14 cellular contexts compared by ENCODE assay signal in the genomic region with DNA sequence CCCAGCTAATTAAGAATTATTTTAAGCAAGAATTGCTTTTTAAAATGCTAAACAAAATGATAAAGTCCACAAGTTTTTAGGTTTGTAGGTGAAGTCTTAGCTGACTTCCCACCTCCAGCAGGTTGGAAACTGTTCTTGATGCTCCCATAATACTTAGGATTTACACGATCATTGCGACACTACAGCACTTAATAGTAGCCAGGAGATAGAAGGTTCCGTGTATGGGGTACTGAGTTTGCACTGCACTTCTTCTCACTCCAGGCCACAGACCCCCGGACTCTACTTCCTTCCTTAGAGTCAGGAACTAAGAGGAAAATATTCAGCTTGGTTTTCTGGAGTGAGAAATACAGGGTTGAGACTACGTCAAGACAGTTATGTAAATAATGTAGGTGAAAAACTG. TPM values are rescaled to one million over a fixed set of nuclear protein-coding genes. Genes with fewer than 3 reads are reported as not detected.
DNase-seq lines count a peak whose midpoint lies in the region; ATAC-seq and TF ChIP-seq lines count a peak whose summit lies in the region.
"Had no signal": no experiment of that assay in that cellular context is flagged by ENCODE, and none has a peak within 500 bp of the region (broad histone marks: within the 10 kb centered on the region; RNA-seq: fewer than 3 reads in every experiment).

No MANE protein-coding gene starts in this region.

- H3K27me3 ChIP-seq in ascending aorta (no peaks in the 10 kb centered on the region), upper lobe of left lung (no peaks in the 10 kb centered on the region)

- H3K36me3 ChIP-seq in ascending aorta (no peaks in the 10 kb centered on the region), upper lobe of left lung (no peaks in the 10 kb centered on the region)

- DNase-seq in SKM-1 treated with dmso at 0.1 percent for 144 hours (lab: John Stamatoyannopoulos, UW; ENCODE audit: unreplicated experiment) (peak; percentile 21), SKM-1 (lab: John Stamatoyannopoulos, UW; ENCODE audit: unreplicated experiment) (no peak), ascending aorta (ENCODE audit: low spot score in 2 of 2) (no peak), memory B cell (ENCODE audit: low spot score in 2 of 2) (no peak), upper lobe of left lung (no peak), HEK293T (ENCODE audit: extremely low spot score) (no peak)
- DNase-seq in stimulated activated CD4-positive, alpha-beta T cell treated with anti-CD3 and anti-CD28 coated beads, Interleukin-4, amount 100 ng/mL, for 24 hours: no peak
- DNase-seq: activated CD4-positive, CD25-positive, alpha-beta regulatory T cell treated with anti-CD3 and anti-CD28 coated beads, Interleukin-2, amount 50 U/mL, for 72 hours; NCI-H524; T-helper 17 cell had no signal

- WGBS in upper lobe of left lung, 2 donors: 71 to 85% methylated on average over 5 of the region's 5 CpGs

- peaks cover 7 to 15% of the 10 kb centered on the region in 2 donors for H3K4me1 ChIP-seq in ascending aorta
- H3K4me1 ChIP-seq in upper lobe of left lung: peaks cover 10 to 20% (median 18%) of the 10 kb centered on the region in 4 donors

- TF ChIP-seq POLR2A in upper lobe of left lung (IDR thresholded peaks at IDR 0.05): no peak

- intact Hi-C loops in ascending aorta (cut with DNase I): loop anchor here (2.0 to 10.0 kb wide), 3 partner anchors 197 to 531 kb away; no protein-coding TSS in a partner anchor

- no peaks in the 10 kb centered on the region for H3K36me3 Mint-ChIP-seq in memory B cell
- H3K36me3 Mint-ChIP-seq: activated naive CD4-positive, alpha-beta T cell treated with anti-CD3 and anti-CD28 coated beads, Interleukin-2, amount 50 U/mL, for 24 hours; type B pancreatic cell had no signal

- H3K9me3 ChIP-seq in ascending aorta (no peaks in the 10 kb centered on the region), upper lobe of left lung (no peaks in the 10 kb centered on the region)
- H3K9me3 ChIP-seq: mucosa of descending colon had no signal

- H3K4me3 ChIP-seq in ascending aorta (no peak overlapping the region), upper lobe of left lung (no peak overlapping the region)
- H3K4me3 ChIP-seq: mucosa of descending colon had no signal

- CTCF ChIA-PET in HEK293T (lab: Yijun Ruan, JAX): no interaction called here

- peak overlapping the region; percentile 58 to 71 for H3K27ac ChIP-seq in ascending aorta
- peak overlapping the region; percentile 21 to 78 (median 60) for H3K27ac ChIP-seq in upper lobe of left lung

- no peaks in the 10 kb centered on the region for H3K27me3 Mint-ChIP-seq in memory B cell
- H3K27me3 Mint-ChIP-seq: activated naive CD4-positive, alpha-beta T cell treated with anti-CD3 and anti-CD28 coated beads, Interleukin-2, amount 50 U/mL, for 24 hours; T-helper 17 cell had no signal

- H3K4me3 Mint-ChIP-seq in memory B cell: no peak overlapping the region
- H3K4me3 Mint-ChIP-seq: activated naive CD4-positive, alpha-beta T cell treated with anti-CD3 and anti-CD28 coated beads, Interleukin-2, amount 50 U/mL, for 24 hours; T-helper 17 cell; type B pancreatic cell had no signal

- no peaks in the 10 kb centered on the region for H3K9me3 Mint-ChIP-seq in memory B cell
- H3K9me3 Mint-ChIP-seq: activated naive CD4-positive, alpha-beta T cell treated with anti-CD3 and anti-CD28 coated beads, Interleukin-2, amount 50 U/mL, for 24 hours had no signal

- POLR2A ChIA-PET in HEK293T (lab: Yijun Ruan, JAX): no interaction called here

- no peak for TF ChIP-seq EP300 in upper lobe of left lung (IDR thresholded peaks at IDR 0.05)

- TF ChIP-seq CTCF in ascending aorta (IDR thresholded peaks at IDR 0.05): no peak
- no peak for TF ChIP-seq CTCF in upper lobe of left lung (IDR thresholded peaks at IDR 0.05)

- ATAC-seq in memory B cell (ENCODE audit: low read depth): no peak
- ATAC-seq in upper lobe of left lung (ENCODE audit: low FRiP score in 2 of 2): no peak
- no peak for ATAC-seq in HG03196 (IDR thresholded peaks at IDR 0.05; ENCODE audit: unreplicated experiment)

- peaks cover 14% of the 10 kb centered on the region for H3K4me1 Mint-ChIP-seq in memory B cell

- H3K27ac Mint-ChIP-seq in memory B cell: peak overlapping the region; percentile 73
- H3K27ac Mint-ChIP-seq: activated naive CD4-positive, alpha-beta T cell treated with anti-CD3 and anti-CD28 coated beads, Interleukin-2, amount 50 U/mL, for 24 hours had no signal

TF ChIP-seq in HEK293T, 16 proteins besides CTCF, POLR2A, EP300 and RAD21:
- TF ChIP-seq FOXK2 (IDR thresholded peaks at IDR 0.05): no peak
- no peak for TF ChIP-seq SP1 (IDR thresholded peaks at IDR 0.05)
- no peak for TF ChIP-seq ELF4 (IDR thresholded peaks at IDR 0.05)
- no peak for TF ChIP-seq PKNOX1 (IDR thresholded peaks at IDR 0.05)
- TF ChIP-seq SUZ12 (IDR thresholded peaks at IDR 0.05): no peak
- TF ChIP-seq L3MBTL2 (conservative IDR thresholded peaks at IDR 0.05): no peak
- TF ChIP-seq NFRKB (IDR thresholded peaks at IDR 0.05): no peak
- TF ChIP-seq BHLHE40 (IDR thresholded peaks at IDR 0.05; ENCODE audit: borderline replicate concordance): no peak
- TF ChIP-seq ARNT (IDR thresholded peaks at IDR 0.05): no peak
- no peak for TF ChIP-seq TARDBP (IDR thresholded peaks at IDR 0.05)
- no peak for TF ChIP-seq FOXM1 (IDR thresholded peaks at IDR 0.05; ENCODE audit: borderline replicate concordance)
- no peak for TF ChIP-seq CTBP1 (IDR thresholded peaks at IDR 0.05; ENCODE audit: borderline replicate concordance)
- no peak for TF ChIP-seq HDGF (IDR thresholded peaks at IDR 0.05; ENCODE audit: borderline replicate concordance)
- no peak for TF ChIP-seq FOXA1 (IDR thresholded peaks at IDR 0.05)
- no peak for TF ChIP-seq ZNF384 (IDR thresholded peaks at IDR 0.05)
- TF ChIP-seq LEF1 (IDR thresholded peaks at IDR 0.05; ENCODE audit: borderline replicate concordance): no peak
TF ChIP-seq in HEK293T: peak in this region for 0.

RNA-seq across cellular contexts. Expression of gene SGK1, which starts 56.1 kb away (rescaled TPM):
- 200 TPM for total RNA-seq in ascending aorta
- 100 to 1,000 TPM; 118 to 426 (median 199) TPM for total RNA-seq in upper lobe of left lung
